ENCODE assay signal across 13 cellular contexts in the genomic region with DNA sequence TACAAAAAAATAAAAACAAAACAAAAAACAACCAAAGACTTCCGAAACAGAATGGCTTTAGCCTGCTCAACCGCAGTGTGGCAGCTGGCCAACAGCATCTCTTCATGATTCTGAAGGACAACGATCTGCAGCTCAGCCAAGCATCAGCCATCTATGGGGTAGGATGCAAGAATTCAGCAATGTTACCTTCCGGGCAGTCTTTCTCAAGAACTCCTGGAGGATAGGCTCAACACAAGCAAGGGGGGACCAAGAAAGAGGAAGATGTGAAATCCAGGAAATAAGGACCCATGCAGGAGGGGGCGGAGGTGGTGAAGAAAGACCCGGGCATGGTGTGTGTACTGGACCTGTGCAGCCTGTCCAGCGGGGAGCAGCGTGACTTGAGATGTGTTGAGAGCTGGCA.
DNase-seq lines count a peak whose midpoint lies in the region; ATAC-seq lines count a peak whose summit lies in the region.
"Had no signal": no experiment of that assay in that cellular context is flagged by ENCODE, and none has a peak within 500 bp of the region (broad histone marks: within the 10 kb centered on the region; RNA-seq: fewer than 3 reads in every experiment).

No MANE protein-coding gene starts in this region.

- no peak for DNase-seq in stimulated activated naive CD8-positive, alpha-beta T cell treated with anti-CD3 and anti-CD28 coated beads, Interleukin-15, amount 100 ng/mL, for 72 hours
- DNase-seq in NOMO-1 treated with DMSO at 0.1 percent for 48 hours (lab: John Stamatoyannopoulos, UW; ENCODE audit: unreplicated experiment) (peak; percentile 51), AG08396 (ENCODE audit: low spot score) (no peak)
- DNase-seq: activated T-cell treated with anti-CD3 and anti-CD28 coated beads, Interleukin-2, amount 50 U/mL, for 4 hours; left ventricle myocardium superior; NCI-H146; NCI-H82; posterior cingulate gyrus had no signal

- H3K4me1 Mint-ChIP-seq in stimulated activated naive CD8-positive, alpha-beta T cell treated with anti-CD3 and anti-CD28 coated beads, Interleukin-15, Interleukin-2, amounts not matched to agents 100 ng/mL and 50 ng/mL, for 24 hours (ENCODE audit: low read depth) = peaks cover 35% of the 10 kb centered on the region
- H3K4me1 Mint-ChIP-seq in stimulated activated naive CD8-positive, alpha-beta T cell treated with anti-CD3 and anti-CD28 coated beads, Interleukin-15, amount 100 ng/mL, for 72 hours = peaks cover 47% of the 10 kb centered on the region
- peaks cover 71% of the 10 kb centered on the region for H3K4me1 Mint-ChIP-seq in dendritic cell treated with granulocyte-macrophage colony-stimulating factor and Interleukin-4, amounts not matched to agents 40 ng/mL and 50 ng/mL, for 4 days (ENCODE audit: low read depth)

- H3K36me3 Mint-ChIP-seq in stimulated activated naive CD8-positive, alpha-beta T cell treated with anti-CD3 and anti-CD28 coated beads, Interleukin-15, Interleukin-2, amounts not matched to agents 100 ng/mL and 50 ng/mL, for 24 hours (ENCODE audit: low read depth) = no peaks in the 10 kb centered on the region
- peaks cover 23% of the 10 kb centered on the region for H3K36me3 Mint-ChIP-seq in dendritic cell treated with granulocyte-macrophage colony-stimulating factor and Interleukin-4, amounts not matched to agents 40 ng/mL and 50 ng/mL, for 4 days (ENCODE audit: low read depth)

- no peak overlapping the region for H3K4me3 Mint-ChIP-seq in stimulated activated naive CD8-positive, alpha-beta T cell treated with anti-CD3 and anti-CD28 coated beads, Interleukin-15, Interleukin-2, amounts not matched to agents 100 ng/mL and 50 ng/mL, for 24 hours
- peak overlapping the region in 1 of 2 donors; percentile 25 for H3K4me3 Mint-ChIP-seq in stimulated activated naive CD8-positive, alpha-beta T cell treated with anti-CD3 and anti-CD28 coated beads, Interleukin-15, amount 100 ng/mL, for 72 hours
- peak overlapping the region; percentile 45 for H3K4me3 Mint-ChIP-seq in dendritic cell treated with granulocyte-macrophage colony-stimulating factor and Interleukin-4, amounts not matched to agents 40 ng/mL and 50 ng/mL, for 4 days
- H3K4me3 Mint-ChIP-seq: activated T-cell treated with anti-CD3 and anti-CD28 coated beads, Interleukin-2, amount 50 U/mL, for 4 hours had no signal

- intact Hi-C loops in dendritic cell treated with granulocyte-macrophage colony-stimulating factor and Interleukin-4, amounts not matched to agents 40 ng/mL and 50 ng/mL, for 4 days (cut with micrococcal nuclease) = no loop called here

- H3K27me3 Mint-ChIP-seq in stimulated activated naive CD8-positive, alpha-beta T cell treated with anti-CD3 and anti-CD28 coated beads, Interleukin-15, Interleukin-2, amounts not matched to agents 100 ng/mL and 50 ng/mL, for 24 hours = no peaks in the 10 kb centered on the region
- H3K27me3 Mint-ChIP-seq in stimulated activated naive CD8-positive, alpha-beta T cell treated with anti-CD3 and anti-CD28 coated beads, Interleukin-15, amount 100 ng/mL, for 72 hours = no peaks in the 10 kb centered on the region
- no peaks in the 10 kb centered on the region for H3K27me3 Mint-ChIP-seq in dendritic cell treated with granulocyte-macrophage colony-stimulating factor and Interleukin-4, amounts not matched to agents 40 ng/mL and 50 ng/mL, for 4 days

- H3K27ac Mint-ChIP-seq in stimulated activated naive CD8-positive, alpha-beta T cell treated with anti-CD3 and anti-CD28 coated beads, Interleukin-15, Interleukin-2, amounts not matched to agents 100 ng/mL and 50 ng/mL, for 24 hours = peak overlapping the region; percentile 67
- H3K27ac Mint-ChIP-seq in stimulated activated naive CD8-positive, alpha-beta T cell treated with anti-CD3 and anti-CD28 coated beads, Interleukin-15, amount 100 ng/mL, for 72 hours = peak overlapping the region in 1 of 2 donors; percentile 52
- peak overlapping the region; percentile 78 for H3K27ac Mint-ChIP-seq in dendritic cell treated with granulocyte-macrophage colony-stimulating factor and Interleukin-4, amounts not matched to agents 40 ng/mL and 50 ng/mL, for 4 days

- no peak for ATAC-seq in stimulated activated naive CD8-positive, alpha-beta T cell treated with anti-CD3 and anti-CD28 coated beads, Interleukin-15, amount 100 ng/mL, for 72 hours
- ATAC-seq in HG03045 (IDR thresholded peaks at IDR 0.05; ENCODE audit: unreplicated experiment) (no peak), GM21737 (IDR thresholded peaks at IDR 0.05; ENCODE audit: unreplicated experiment) (no peak), GM18873 (IDR thresholded peaks at IDR 0.05; ENCODE audit: low FRiP score, unreplicated experiment) (no peak)
- ATAC-seq: activated T-cell treated with anti-CD3 and anti-CD28 coated beads, Interleukin-2, amount 50 U/mL, for 4 hours; left ventricle myocardium superior had no signal

- H3K9me3 Mint-ChIP-seq in stimulated activated naive CD8-positive, alpha-beta T cell treated with anti-CD3 and anti-CD28 coated beads, Interleukin-15, Interleukin-2, amounts not matched to agents 100 ng/mL and 50 ng/mL, for 24 hours = no peaks in the 10 kb centered on the region
- H3K9me3 Mint-ChIP-seq in stimulated activated naive CD8-positive, alpha-beta T cell treated with anti-CD3 and anti-CD28 coated beads, Interleukin-15, amount 100 ng/mL, for 72 hours = no peaks in the 10 kb centered on the region
- H3K9me3 Mint-ChIP-seq in dendritic cell treated with granulocyte-macrophage colony-stimulating factor and Interleukin-4, amounts not matched to agents 40 ng/mL and 50 ng/mL, for 4 days = no peaks in the 10 kb centered on the region
- H3K9me3 Mint-ChIP-seq: activated T-cell treated with anti-CD3 and anti-CD28 coated beads, Interleukin-2, amount 50 U/mL, for 4 hours had no signal
